ENCODE assay signal across 18 cellular contexts in genomic region chr11:115522302-115522701, GRCh38.
"Had no signal": no experiment of that assay in that cellular context is flagged by ENCODE, and none has a peak within 500 bp of the region (broad histone marks: within the 10 kb centered on the region; RNA-seq: fewer than 3 reads in every experiment).

No MANE protein-coding gene starts in this region.

- H3K4me3 ChIP-seq: lower lobe of right lung, right atrium auricular region, skin epidermis, thyroid gland, uterus had no signal

- H3K27me3 ChIP-seq: right atrium auricular region, thyroid gland, uterus had no signal

- H3K36me3 ChIP-seq: lower lobe of right lung, right atrium auricular region, thyroid gland, uterus had no signal

- H3K27ac ChIP-seq: lower lobe of right lung, right atrium auricular region, skin epidermis, thyroid gland, uterus, VCaP had no signal

- H3K9me3 Mint-ChIP-seq: activated CD8-positive, alpha-beta T cell treated with anti-CD3 and anti-CD28 coated beads for 36 hours; activated T-cell treated with anti-CD3 and anti-CD28 coated beads, Interleukin-2, amount 50 U/mL, for 72 hours; endodermal cell had no signal

- H3K27ac Mint-ChIP-seq: activated CD4-positive, alpha-beta T cell treated with anti-CD3 and anti-CD28 coated beads for 36 hours; activated CD8-positive, alpha-beta T cell treated with anti-CD3 and anti-CD28 coated beads for 36 hours; activated naive CD8-positive, alpha-beta T cell treated with anti-CD3 and anti-CD28 coated beads, Interleukin-2, amount 10 ng/mL, durations not matched to agents 7 days and 5 days; activated T-cell treated with anti-CD3 and anti-CD28 coated beads, Interleukin-2, amount 50 U/mL, for 72 hours; endodermal cell; immature natural killer cell; naive B cell had no signal

- H3K4me1 ChIP-seq: lower lobe of right lung, uterus had no signal

- H3K4me3 Mint-ChIP-seq: activated CD4-positive, alpha-beta T cell treated with anti-CD3 and anti-CD28 coated beads for 36 hours; activated CD8-positive, alpha-beta T cell treated with anti-CD3 and anti-CD28 coated beads for 36 hours; activated naive CD8-positive, alpha-beta T cell treated with anti-CD3 and anti-CD28 coated beads, Interleukin-2, amount 10 ng/mL, durations not matched to agents 7 days and 5 days; activated T-cell treated with anti-CD3 and anti-CD28 coated beads, Interleukin-2, amount 50 U/mL, for 72 hours; endodermal cell; immature natural killer cell; naive B cell had no signal

- H3K36me3 Mint-ChIP-seq: activated naive CD8-positive, alpha-beta T cell treated with anti-CD3 and anti-CD28 coated beads, Interleukin-2, amount 10 ng/mL, durations not matched to agents 7 days and 5 days; immature natural killer cell had no signal

- H3K9me3 ChIP-seq: lower lobe of right lung, right atrium auricular region, thyroid gland, uterus had no signal

- ATAC-seq: activated CD4-positive, alpha-beta T cell treated with anti-CD3 and anti-CD28 coated beads for 36 hours; activated CD8-positive, alpha-beta T cell treated with anti-CD3 and anti-CD28 coated beads for 36 hours; activated T-cell treated with anti-CD3 and anti-CD28 coated beads, Interleukin-2, amount 50 U/mL, for 72 hours; left cardiac atrium; lower lobe of right lung had no signal

- H3K4me1 Mint-ChIP-seq: activated CD4-positive, alpha-beta T cell treated with anti-CD3 and anti-CD28 coated beads for 36 hours; activated naive CD8-positive, alpha-beta T cell treated with anti-CD3 and anti-CD28 coated beads, Interleukin-2, amount 10 ng/mL, durations not matched to agents 7 days and 5 days; immature natural killer cell; naive B cell had no signal

- DNase-seq: activated CD4-positive, alpha-beta T cell treated with anti-CD3 and anti-CD28 coated beads for 36 hours; activated CD8-positive, alpha-beta memory T cell treated with anti-CD3 and anti-CD28 coated beads, Interleukin-2, amount 50 U/mL, for 4 hours; activated CD8-positive, alpha-beta T cell treated with anti-CD3 and anti-CD28 coated beads for 36 hours; activated gamma-delta T cell treated with Interleukin-2 at 50 U/mL for 16 hours; activated naive CD8-positive, alpha-beta T cell treated with anti-CD3 and anti-CD28 coated beads, Interleukin-2, amount 10 ng/mL, durations not matched to agents 7 days and 5 days; activated T-cell treated with anti-CD3 and anti-CD28 coated beads, Interleukin-2, amount 50 U/mL, for 72 hours; anterior cingulate cortex; endodermal cell; erythroblast; immature natural killer cell; left cardiac atrium; lower lobe of right lung; naive B cell; thyroid gland; uterus had no signal
